In genomic region chr16:20740007-20740883, GRCh38 we compare ENCODE assay signal across 8 cellular contexts. TPM values are rescaled to one million over a fixed set of nuclear protein-coding genes. Genes with fewer than 3 reads are reported as not detected.
A peak's percentile ranks its signal among the peaks of the same experiment; 100 is the strongest.
DNase-seq lines count a peak whose midpoint lies in the region; ATAC-seq and TF ChIP-seq lines count a peak whose summit lies in the region.

No MANE protein-coding gene starts in this region.

- H3K36me3 Mint-ChIP-seq in T-cell (peaks cover 23% of the 10 kb centered on the region), neural crest cell (ENCODE audit: low read depth) (peaks cover 9% of the 10 kb centered on the region)

- peak; percentile 42 for TF ChIP-seq CTCF in neural crest cell (conservative IDR thresholded peaks at IDR 0.05)

- H3K9me3 Mint-ChIP-seq in T-cell (no peaks in the 10 kb centered on the region), neural crest cell (no peaks in the 10 kb centered on the region)

- ATAC-seq in T-cell (replicated peaks in 1 of 4), result no peak
- no peak for ATAC-seq in HG03520 (IDR thresholded peaks at IDR 0.05; ENCODE audit: unreplicated experiment)
- ATAC-seq in GM21723 (IDR thresholded peaks at IDR 0.05; ENCODE audit: unreplicated experiment), result no peak

- no peaks in the 10 kb centered on the region for H3K27me3 Mint-ChIP-seq in T-cell
- no peaks in the 10 kb centered on the region for H3K27me3 Mint-ChIP-seq in neural crest cell (ENCODE audit: low read depth)

- peak overlapping the region; percentile 89 for H3K27ac ChIP-seq in epithelial cell of prostate

- peaks cover 27 to 33% (median 33%) of the 10 kb centered on the region in 3 donors for H3K4me1 Mint-ChIP-seq in T-cell
- H3K4me1 Mint-ChIP-seq in neural crest cell, result peaks cover 19% of the 10 kb centered on the region

- CTCF ChIA-PET in T-cell (lab: Charles Lee), result interaction anchor here in 1 of 2 donors (1.9 kb wide), 1 partner anchor 25 kb away, joined by 5 read pairs; no protein-coding TSS in a partner anchor

- H3K27ac Mint-ChIP-seq in T-cell (peak overlapping the region; percentile 96 to 98), neural crest cell (ENCODE audit: unreplicated experiment) (no peak overlapping the region)

- DNase-seq in stimulated activated CD4-positive, alpha-beta T cell treated with anti-CD3 and anti-CD28 coated beads, Interleukin-4, amount 100 ng/mL, for 1 hour, result peak; percentile 3
- no peak for DNase-seq in stimulated activated CD4-positive, alpha-beta T cell treated with anti-CD3 and anti-CD28 coated beads, Interleukin-2, amount 100 ng/mL, for 48 hours
- DNase-seq in T-cell, result peak in 14 of 34 experiments; percentile 1 to 20 (median 8)
- DNase-seq in epithelial cell of prostate (ENCODE audit: low read depth, low spot score), result no peak
- no peak for DNase-seq in neural crest cell (ENCODE audit: low read depth, low spot score)
- no peak for DNase-seq in NCI-H1694 (lab: John Stamatoyannopoulos, UW)

- H3K4me3 Mint-ChIP-seq in T-cell (peak overlapping the region; percentile 93 to 94 (median 94)), neural crest cell (peak overlapping the region; percentile 99)

- POLR2A ChIA-PET in T-cell (lab: Charles Lee), result no interaction called here

RNA-seq across cellular contexts. Expression of gene THUMPD1, which starts 1.4 kb away (rescaled TPM):
- total RNA-seq in T-cell (10 to 100 TPM; 57.0 to 96.2 (median 61.4) TPM), neural crest cell (41.5 and 43.0 TPM in 2 replicates)

RNA-seq across cellular contexts. Expression of gene ACSM3, which starts 23.6 kb away (rescaled TPM):
- total RNA-seq in T-cell (1 to 10 TPM; 6.4 to 9.2 (median 8.9) TPM), neural crest cell (0.40 and 0.48 TPM in 2 replicates)

RNA-seq across cellular contexts. Expression of gene ACSM1, which starts 42.8 kb away (rescaled TPM):
- total RNA-seq in T-cell (under 1 TPM; 0.46 to 0.76 (median 0.58) TPM), neural crest cell (not detected in 2 replicates)
